Comparison of ENCODE assay signal across 8 cellular contexts in genomic region chr17:45021607-45022287, GRCh38. TPM values are rescaled to one million over a fixed set of nuclear protein-coding genes. Genes with fewer than 3 reads are reported as not detected.
DNase-seq lines count a peak whose midpoint lies in the region; ATAC-seq and TF ChIP-seq lines count a peak whose summit lies in the region.

No MANE protein-coding gene starts in this region.

- DNase-seq in AG09319 (ENCODE audit: extremely low read depth, low read depth) (no peak), NCI-H2171 (lab: John Stamatoyannopoulos, UW) (peak; percentile 67), left lung (peak; percentile 60 to 96), GOT3 (lab: John Stamatoyannopoulos, UW) (no peak)
- DNase-seq in activated CD4-positive, alpha-beta T cell treated with anti-CD3 and anti-CD28 coated beads, Interleukin-2, amount 10 ng/mL, durations not matched to agents 24 days and 14 days = peak; percentile 92
- peak; percentile 65 for DNase-seq in stimulated activated CD4-positive, alpha-beta T cell treated with anti-CD3 and anti-CD28 coated beads, Interleukin-4, amount 100 ng/mL, for 24 hours

- peaks cover 0 to 52% of the 10 kb centered on the region in 2 donors for H3K27me3 ChIP-seq in left lung

- peak; percentile 58 for ATAC-seq in GM21423 (IDR thresholded peaks at IDR 0.05; ENCODE audit: unreplicated experiment)
- peak; percentile 91 for ATAC-seq in left lung

- peak overlapping the region; percentile 53 for H3K4me3 Mint-ChIP-seq in activated CD4-positive, alpha-beta T cell treated with anti-CD3 and anti-CD28 coated beads, Interleukin-2, amount 10 ng/mL, durations not matched to agents 24 days and 14 days

- no peak overlapping the region for H3K27ac Mint-ChIP-seq in activated CD4-positive, alpha-beta T cell treated with anti-CD3 and anti-CD28 coated beads, Interleukin-2, amount 10 ng/mL, durations not matched to agents 24 days and 14 days

- TF ChIP-seq CTCF in AG09319 (IDR thresholded peaks at IDR 0.05; ENCODE audit: low read depth, low read length) = peak; percentile 49
- peak; percentile 96 for TF ChIP-seq CTCF in left lung (IDR thresholded peaks at IDR 0.05)

- H3K9me3 ChIP-seq in left lung = no peaks in the 10 kb centered on the region

- H3K36me3 Mint-ChIP-seq in activated CD4-positive, alpha-beta T cell treated with anti-CD3 and anti-CD28 coated beads, Interleukin-2, amount 10 ng/mL, durations not matched to agents 24 days and 14 days (ENCODE audit: low read depth) = peaks cover 7% of the 10 kb centered on the region

- no peaks in the 10 kb centered on the region for H3K9me3 Mint-ChIP-seq in activated CD4-positive, alpha-beta T cell treated with anti-CD3 and anti-CD28 coated beads, Interleukin-2, amount 10 ng/mL, durations not matched to agents 24 days and 14 days

- H3K36me3 ChIP-seq in left lung = peaks cover 0 to 14% of the 10 kb centered on the region in 2 donors

- H3K4me1 ChIP-seq in left lung = peaks cover 14 to 32% of the 10 kb centered on the region in 2 donors

- H3K4me1 Mint-ChIP-seq in activated CD4-positive, alpha-beta T cell treated with anti-CD3 and anti-CD28 coated beads, Interleukin-2, amount 10 ng/mL, durations not matched to agents 24 days and 14 days = peaks cover 18% of the 10 kb centered on the region

- H3K27ac ChIP-seq in cingulate gyrus (ENCODE audit: low read depth, low read length) = peak overlapping the region; percentile 39
- H3K27ac ChIP-seq in left lung = peak overlapping the region in 1 of 2 donors; percentile 67

- peak overlapping the region; percentile 17 to 27 for H3K4me3 ChIP-seq in left lung

- H3K27me3 Mint-ChIP-seq in activated CD4-positive, alpha-beta T cell treated with anti-CD3 and anti-CD28 coated beads, Interleukin-2, amount 10 ng/mL, durations not matched to agents 24 days and 14 days = peaks cover 33% of the 10 kb centered on the region

- intact Hi-C loops in activated CD4-positive, alpha-beta T cell treated with anti-CD3 and anti-CD28 coated beads, Interleukin-2, amount 10 ng/mL, durations not matched to agents 24 days and 14 days (cut with micrococcal nuclease) = loop anchor here (1.0 to 2.0 kb wide), 2 partner anchors 101 to 247 kb away; no protein-coding TSS in a partner anchor
- intact Hi-C loops in left lung (cut with DNase I) = loop anchor here in 1 of 2 donors (5.0 kb wide), 1 partner anchor 99 kb away; no protein-coding TSS in a partner anchor

RNA-seq across cellular contexts. Expression of gene DCAKD, which starts 29.7 kb away (rescaled TPM):
- total RNA-seq in activated CD4-positive, alpha-beta T cell treated with anti-CD3 and anti-CD28 coated beads, Interleukin-2, amount 10 ng/mL, durations not matched to agents 24 days and 14 days = 24.6 and 25.4 TPM in 2 replicates
- total RNA-seq in left lung = 10 to 100 TPM; 20.5 to 30.8 TPM

RNA-seq across cellular contexts. Expression of gene NMT1, which starts 39.4 kb away (rescaled TPM):
- 176 and 182 TPM in 2 replicates for total RNA-seq in activated CD4-positive, alpha-beta T cell treated with anti-CD3 and anti-CD28 coated beads, Interleukin-2, amount 10 ng/mL, durations not matched to agents 24 days and 14 days
- 100 to 1,000 TPM; 123 to 129 TPM for total RNA-seq in left lung

RNA-seq across cellular contexts. Expression of gene C1QL1, which starts 53.6 kb away (rescaled TPM):
- total RNA-seq in activated CD4-positive, alpha-beta T cell treated with anti-CD3 and anti-CD28 coated beads, Interleukin-2, amount 10 ng/mL, durations not matched to agents 24 days and 14 days = 0.21 and 0.42 TPM in 2 replicates
- under 1 TPM in 1 of 2 donors, not detected in 1; 0.70 TPM for total RNA-seq in left lung

Comparison
In these comparisons a context has a peak if more than half of its experiments do, and no peak if none do; other contexts are left out.
1. DNase-seq: peak in NCI-H2171 (single experiment), activated CD4-positive, alpha-beta T cell treated with anti-CD3 and anti-CD28 coated beads, Interleukin-2, amount 10 ng/mL, durations not matched to agents 24 days and 14 days (single experiment), left lung (2 of 2) and stimulated activated CD4-positive, alpha-beta T cell treated with anti-CD3 and anti-CD28 coated beads, Interleukin-4, amount 100 ng/mL, for 24 hours (single experiment); none in AG09319 (single experiment) and GOT3 (single experiment).